ENCODE assay signal across 21 cellular contexts in genomic region chr1:110750446-110751029, GRCh38.
A peak's percentile ranks its signal among the peaks of the same experiment; 100 is the strongest.
DNase-seq lines count a peak whose midpoint lies in the region; ATAC-seq, FAIRE-seq and TF ChIP-seq lines count a peak whose summit lies in the region.
"Had no signal": no experiment of that assay in that cellular context is flagged by ENCODE, and none has a peak within 500 bp of the region (broad histone marks: within the 10 kb centered on the region; RNA-seq: fewer than 3 reads in every experiment).

No MANE protein-coding gene starts in this region.

- no peak overlapping the region for H3K56ac ChIP-seq in H1 (replicated peaks; ENCODE audit: insufficient read length, low read depth, low read length)

- H3K27ac Mint-ChIP-seq in neural progenitor cell, result no peak overlapping the region
- H3K27ac Mint-ChIP-seq: H9, HFFc6 had no signal

- no peak for TF ChIP-seq RAD21 in H1 (IDR thresholded peaks at IDR 0.05 in 1 of 2, conservative IDR thresholded peaks at IDR 0.05 in 1 of 2; ENCODE audit: low read depth in 2 of 2, low read length in 2 of 2)

- H3F3A ChIP-seq in neural progenitor cell (ENCODE audit: low read depth), result no peaks in the 10 kb centered on the region

- H3K4me3 ChIP-seq in adipocyte (ENCODE audit: low read length) (no peak overlapping the region), H1 (ENCODE audit: extremely low read depth in 1 of 4, insufficient read depth in 2 of 4, low read depth in 3 of 4, low read length in 4 of 4) (no peak overlapping the region), neural progenitor cell (no peak overlapping the region)
- H3K4me3 ChIP-seq: PC-9 had no signal

- peak overlapping the region; percentile 62; the same call in 1 of the 2 replicates for H2BK5ac ChIP-seq in H1 (ENCODE audit: low read depth, low read length)

- H3K27me3 ChIP-seq in adipocyte (replicated peaks; ENCODE audit: control insufficient read depth, insufficient read depth, low read length), result peaks cover 24% of the 10 kb centered on the region
- H3K27me3 ChIP-seq in H1 (replicated peaks in 1 of 4; ENCODE audit: control insufficient read depth in 3 of 4, extremely low read depth in 1 of 4, insufficient read depth in 3 of 4, low read length in 3 of 4), result no peaks in the 10 kb centered on the region; a peak in 1 of 7 replicates
- H3K27me3 ChIP-seq in neural progenitor cell, result no peaks in the 10 kb centered on the region
- H3K27me3 ChIP-seq: BE2C had no signal

- no peak for TF ChIP-seq POLR2A in H1 (IDR thresholded peaks at IDR 0.05; ENCODE audit: control extremely low read depth in 1 of 2, low read depth in 2 of 2, low read length in 2 of 2)

- H2AFZ ChIP-seq in H1 (ENCODE audit: low read length), result no peak overlapping the region
- H2AFZ ChIP-seq in neural progenitor cell (replicated peaks), result no peak overlapping the region
- H2AFZ ChIP-seq: PC-9 had no signal

- CTCF ChIA-PET in H1 (lab: Charles Lee; ENCODE audit: partially characterized antibody), result interaction anchor here (0.6 to 5.7 kb wide), 7 partner anchors 8 to 280 kb away, joined by 3 to 43 read pairs (median 3); no protein-coding TSS in a partner anchor

- H3K4me2 ChIP-seq in H1 (ENCODE audit: insufficient read depth in 1 of 2, low read depth in 2 of 2, low read length in 2 of 2), result no peak overlapping the region
- no peak overlapping the region for H3K4me2 ChIP-seq in neural progenitor cell
- H3K4me2 ChIP-seq: PC-9, SK-N-SH had no signal

- no peaks in the 10 kb centered on the region for H3K4me1 Mint-ChIP-seq in neural progenitor cell

- H3K4me3 Mint-ChIP-seq in neural progenitor cell, result no peak overlapping the region
- H3K4me3 Mint-ChIP-seq: H9, HFFc6 had no signal

- H3K79me2 ChIP-seq in H1 (ENCODE audit: control insufficient read depth in 1 of 2, insufficient read depth in 2 of 2, low read length in 2 of 2) (no peaks in the 10 kb centered on the region), neural progenitor cell (ENCODE audit: low read depth) (no peaks in the 10 kb centered on the region)

- peaks cover 15% of the 10 kb centered on the region for H3K4me1 ChIP-seq in adipocyte (ENCODE audit: control insufficient read depth, insufficient read depth, low read length)
- H3K4me1 ChIP-seq in H1 (replicated peaks in 1 of 4; ENCODE audit: control insufficient read depth in 3 of 4, insufficient read depth in 4 of 4, low read length in 3 of 4), result peaks cover 0 to 24% (median 19%) of the 10 kb centered on the region in 4 experiments; a peak in 5 of 7 replicates
- no peaks in the 10 kb centered on the region for H3K4me1 ChIP-seq in neural progenitor cell
- H3K4me1 ChIP-seq: BE2C had no signal

- no peak overlapping the region for H3K14ac ChIP-seq in H1 (ENCODE audit: insufficient read length)

- peak overlapping the region; percentile 18 for H3K9ac ChIP-seq in adipocyte (ENCODE audit: low read length)
- no peak overlapping the region for H3K9ac ChIP-seq in H1 (replicated peaks in 1 of 4; ENCODE audit: extremely low read depth in 1 of 4, low read depth in 3 of 4, low read length in 3 of 4)
- H3K9ac ChIP-seq in neural progenitor cell, result no peak overlapping the region
- H3K9ac ChIP-seq: SK-N-SH had no signal

- no peak overlapping the region for H4K91ac ChIP-seq in H1 (replicated peaks; ENCODE audit: insufficient read length, low read length)

- peak; percentile 37 for DNase-seq in NCI-H2171 treated with DMSO at 0.1 percent for 48 hours (lab: John Stamatoyannopoulos, UW)
- no peak for DNase-seq in NCI-H2171 (lab: John Stamatoyannopoulos, UW)
- DNase-seq in adipocyte (ENCODE audit: low read depth), result no peak
- no peak for DNase-seq in H1 (ENCODE audit: low read depth in 1 of 2, low spot score in 2 of 2)
- DNase-seq in neural progenitor cell (ENCODE audit: low spot score), result peak; percentile 9
- no peak for DNase-seq in SIG-M5 treated with dmso at 0.1 percent for 504 hours (lab: John Stamatoyannopoulos, UW; ENCODE audit: unreplicated experiment)
- DNase-seq in activated CD8-positive, alpha-beta memory T cell treated with anti-CD3 and anti-CD28 coated beads for 24 hours, result no peak
- DNase-seq: 8988T, BE2C, EL, H9, HFFc6, Karpas-422, MV-4-11, NCI-H526 treated with DMSO at 0.1 percent for 48 hours, PC-9, SHP77 treated with DMSO at 0.1 percent for 48 hours, SK-N-SH had no signal

- H2BK15ac ChIP-seq in H1 (ENCODE audit: low read length), result peak overlapping the region; percentile 95; the same call in 1 of the 2 replicates

- H3K9me3 ChIP-seq in adipocyte (ENCODE audit: control insufficient read depth, low read length), result no peaks in the 10 kb centered on the region
- H3K9me3 ChIP-seq in H1 (ENCODE audit: insufficient read depth in 2 of 2, low read depth in 1 of 2, low read length in 1 of 2), result no peaks in the 10 kb centered on the region
- H3K9me3 ChIP-seq in neural progenitor cell (ENCODE audit: low read depth), result no peaks in the 10 kb centered on the region
- H3K9me3 ChIP-seq: BE2C, SK-N-SH had no signal

- ATAC-seq in HG03521 (IDR thresholded peaks at IDR 0.05; ENCODE audit: unreplicated experiment), result no peak

- H2BK20ac ChIP-seq in H1 (ENCODE audit: low read length), result no peak overlapping the region

- H2BK12ac ChIP-seq in H1 (ENCODE audit: low read depth, low read length), result no peak overlapping the region

- FAIRE-seq in H1 (lab: Jason Lieb, UNC), result no peak
- FAIRE-seq: D721Med had no signal

- TF ChIP-seq CTCF in H1 (IDR thresholded peaks at IDR 0.05; ENCODE audit: control extremely low read depth in 1 of 3, insufficient read depth in 1 of 3, low read depth in 1 of 3, low read length in 3 of 3) (no peak), neural progenitor cell (IDR thresholded peaks at IDR 0.05) (no peak)

- POLR2A ChIA-PET in H1 (lab: Charles Lee; ENCODE audit: partially characterized antibody), result no interaction called here

- no peaks in the 10 kb centered on the region for H3K36me3 ChIP-seq in adipocyte (ENCODE audit: control insufficient read depth, insufficient read depth, low read length, severe bottlenecking)
- H3K36me3 ChIP-seq in H1 (ENCODE audit: control insufficient read depth in 2 of 4, insufficient read depth in 4 of 4, low read length in 3 of 4), result no peaks in the 10 kb centered on the region
- H3K36me3 ChIP-seq in neural progenitor cell, result no peaks in the 10 kb centered on the region
- H3K36me3 ChIP-seq: BE2C had no signal

- no peak for TF ChIP-seq EP300 in H1 (IDR thresholded peaks at IDR 0.05; ENCODE audit: borderline replicate concordance in 1 of 2, low read depth in 2 of 2, low read length in 2 of 2)

- H3K36me3 Mint-ChIP-seq in neural progenitor cell, result no peaks in the 10 kb centered on the region

- H4K8ac ChIP-seq in H1 (ENCODE audit: extremely low read depth, insufficient read depth, low read length), result no peak overlapping the region

- no peak overlapping the region for H3K23ac ChIP-seq in H1 (ENCODE audit: insufficient read length)

- no peaks in the 10 kb centered on the region for H3K79me1 ChIP-seq in H1 (ENCODE audit: low read depth, low read length)

- no peaks in the 10 kb centered on the region for H3K27me3 Mint-ChIP-seq in neural progenitor cell (ENCODE audit: insufficient read depth, low read depth)

- no peaks in the 10 kb centered on the region; the same call in 1 of the 2 replicates for H3K23me2 ChIP-seq in H1 (ENCODE audit: low read depth, low read length)

- H2BK120ac ChIP-seq in H1 (replicated peaks; ENCODE audit: low read depth, low read length), result peak overlapping the region; percentile 57

- WGBS in H1 (ENCODE audit: extremely low coverage in 1 of 2, insufficient coverage in 1 of 2, insufficient read length in 1 of 2, insufficient replicate concordance in 2 of 2, low coverage in 1 of 2, low lambda C conversion rate in 2 of 2, missing lambda C conversion rate in 1 of 2), 2 experiments, result 85% methylated on average over 5 of the region's 5 CpGs; no CpG with 5 or more reads in 1 of the 2 experiments

- no peak overlapping the region; the same call in 1 of the 2 replicates for H3K18ac ChIP-seq in H1 (ENCODE audit: extremely low read depth, low read length)

- no peak overlapping the region for H2AK5ac ChIP-seq in H1 (ENCODE audit: low read depth, low read length)

- H4K20me1 ChIP-seq in H1 (replicated peaks in 1 of 2; ENCODE audit: control insufficient read depth in 1 of 2, insufficient read depth in 2 of 2, low read length in 2 of 2) (no peaks in the 10 kb centered on the region), neural progenitor cell (ENCODE audit: low read depth) (peaks cover 11% of the 10 kb centered on the region)

- H3K4ac ChIP-seq in H1 (replicated peaks; ENCODE audit: insufficient read length, low read depth, low read length), result no peak overlapping the region

- no peaks in the 10 kb centered on the region for H3K9me3 Mint-ChIP-seq in neural progenitor cell
- H3K9me3 Mint-ChIP-seq: H9, HFFc6 had no signal

- no peak overlapping the region for H4K5ac ChIP-seq in H1 (ENCODE audit: insufficient read length, low read depth, low read length)

- H3K27ac ChIP-seq in H1 (ENCODE audit: low read depth, low read length) (no peak overlapping the region), neural progenitor cell (no peak overlapping the region)
- H3K27ac ChIP-seq: PC-9, RWPE1 had no signal

TF ChIP-seq in H1, 55 proteins besides CTCF, POLR2A, EP300 and RAD21 (continues in another document):
- TF ChIP-seq EGR1 (IDR thresholded peaks at IDR 0.05; ENCODE audit: borderline replicate concordance, low read depth, low read length) (no peak), RFX5 (IDR thresholded peaks at IDR 0.05; ENCODE audit: borderline replicate concordance, low read depth, low read length) (no peak), NRF1 (IDR thresholded peaks at IDR 0.05; ENCODE audit: low read depth, low read length) (no peak), ATF2 (IDR thresholded peaks at IDR 0.05; ENCODE audit: low read length) (no peak), KDM1A (IDR thresholded peaks at IDR 0.05; ENCODE audit: borderline replicate concordance, low read length) (no peak), POLR2AphosphoS5 (IDR thresholded peaks at IDR 0.05; ENCODE audit: low read depth, low read length) (no peak), USF2 (IDR thresholded peaks at IDR 0.05; ENCODE audit: low read length) (no peak)

Comparison
In these comparisons a context has a peak if more than half of its experiments do, and no peak if none do; other contexts are left out.
1. DNase-seq: peak in NCI-H2171 treated with DMSO at 0.1 percent for 48 hours (single experiment) and neural progenitor cell (single experiment); none in NCI-H2171 (single experiment), adipocyte (single experiment), H1 (0 of 2), SIG-M5 treated with dmso at 0.1 percent for 504 hours (single experiment) and activated CD8-positive, alpha-beta memory T cell treated with anti-CD3 and anti-CD28 coated beads for 24 hours (single experiment).